Comparison of ENCODE assay signal across 8 cellular contexts in genomic region chr14:28272270-28272669, GRCh38.
"Had no signal": no experiment of that assay in that cellular context is flagged by ENCODE, and none has a peak within 500 bp of the region (broad histone marks: within the 10 kb centered on the region; RNA-seq: fewer than 3 reads in every experiment).

No MANE protein-coding gene starts in this region.

- DNase-seq: GDM1, GF-D8 had no signal

- H3K4me3 ChIP-seq: GM12878 had no signal

- ATAC-seq: GM12878 had no signal

- FAIRE-seq: G401.6, GM12878, GM12891, GM12892, GM18507, GM19239 had no signal
